ENCODE assay signal across 1 cellular context in genomic region chr17:78139861-78140168, GRCh38.
TF ChIP-seq lines count a peak whose summit lies in the region.

No MANE protein-coding gene starts in this region.

TF ChIP-seq in GM12878, 131 proteins besides CTCF, POLR2A, EP300 and RAD21:
- 0 out of 2 replicates have a peak, but pooled peaks have one; percentile 22 for TF ChIP-seq BMI1 (IDR thresholded peaks at IDR 0.05; ENCODE audit: borderline replicate concordance)
